In genomic region chrX:119235872-119236598, GRCh38 we compare ENCODE assay signal across 8 cellular contexts. TPM values are rescaled to one million over a fixed set of nuclear protein-coding genes. Genes with fewer than 3 reads are reported as not detected.
DNase-seq lines count a peak whose midpoint lies in the region; ATAC-seq and TF ChIP-seq lines count a peak whose summit lies in the region.

Gene PGRMC1 (plus strand): TSS chrX:119236285. CDS start chrX:119236364, 79 bp downstream.

- intact Hi-C loops in CD14-positive monocyte (cut with micrococcal nuclease) = no loop called here

- H3K9me3 Mint-ChIP-seq in CD14-positive monocyte (peaks cover 0 to 8% (median 4%) of the 10 kb centered on the region in 7 donors), memory B cell (no peaks in the 10 kb centered on the region)
- no peaks in the 10 kb centered on the region for H3K9me3 Mint-ChIP-seq in effector memory CD8-positive, alpha-beta T cell

- H3K36me3 Mint-ChIP-seq in CD14-positive monocyte (no peaks in the 10 kb centered on the region), memory B cell (no peaks in the 10 kb centered on the region)
- H3K36me3 Mint-ChIP-seq in effector memory CD8-positive, alpha-beta T cell (ENCODE audit: insufficient read depth) = peaks cover 5% of the 10 kb centered on the region

- H3K27me3 Mint-ChIP-seq in CD14-positive monocyte (ENCODE audit: low read depth in 3 of 3) (peaks cover 9 to 17% (median 12%) of the 10 kb centered on the region in 3 donors), memory B cell (peaks cover 2% of the 10 kb centered on the region)
- H3K27me3 Mint-ChIP-seq in effector memory CD8-positive, alpha-beta T cell = no peaks in the 10 kb centered on the region

- H3K27ac Mint-ChIP-seq in CD14-positive monocyte = peak within 1 kb of the TSS; percentile 71 to 88 (median 84)
- H3K27ac Mint-ChIP-seq in effector memory CD8-positive, alpha-beta T cell = peak within 1 kb of the TSS; percentile 60 to 67
- H3K27ac Mint-ChIP-seq in memory B cell = peak within 1 kb of the TSS; percentile 72

- ATAC-seq in GM19328 (IDR thresholded peaks at IDR 0.05; ENCODE audit: unreplicated experiment) (peak; percentile 90), HG03469 (IDR thresholded peaks at IDR 0.05; ENCODE audit: unreplicated experiment) (peak; percentile 63), memory B cell (ENCODE audit: low read depth) (peak; percentile 92)
- peak; percentile 94 for ATAC-seq in effector memory CD8-positive, alpha-beta T cell (replicated peaks)

- H3K4me1 Mint-ChIP-seq in CD14-positive monocyte (peaks cover 25% of the 10 kb centered on the region), memory B cell (peaks cover 10% of the 10 kb centered on the region)
- peaks cover 12 to 32% of the 10 kb centered on the region in 2 donors for H3K4me1 Mint-ChIP-seq in effector memory CD8-positive, alpha-beta T cell (ENCODE audit: low read depth in 2 of 2)

- no peak for TF ChIP-seq CTCF in CD14-positive monocyte (IDR thresholded peaks at IDR 0.05)

- peak within 1 kb of the TSS; percentile 83 to 94 for H3K4me3 Mint-ChIP-seq in CD14-positive monocyte
- H3K4me3 Mint-ChIP-seq in effector memory CD8-positive, alpha-beta T cell = peak within 1 kb of the TSS; percentile 84 to 88
- peak within 1 kb of the TSS; percentile 79 for H3K4me3 Mint-ChIP-seq in memory B cell

- DNase-seq in CD14-positive monocyte (ENCODE audit: low spot score) = peak; percentile 65
- peak; percentile 1 for DNase-seq in NK-92 (lab: John Stamatoyannopoulos, UW; ENCODE audit: unreplicated experiment)
- peak; percentile 72 to 73 (median 72) for DNase-seq in effector memory CD8-positive, alpha-beta T cell
- peak; percentile 63 to 65 for DNase-seq in memory B cell (ENCODE audit: low spot score in 2 of 2)
- DNase-seq in stimulated activated CD8-positive, alpha-beta memory T cell treated with anti-CD3 and anti-CD28 coated beads, Interleukin-12 subunit alpha, Interleukin-12 subunit beta, amount 100 ng/mL, for 24 hours (ENCODE audit: extremely low read depth) = peak; percentile 37

- CTCF ChIA-PET in activated CD8-positive, alpha-beta memory T cell treated with anti-CD3 and anti-CD28 coated beads for 36 hours (lab: Charles Lee) = no interaction called here

- POLR2A ChIA-PET in activated CD8-positive, alpha-beta memory T cell treated with anti-CD3 and anti-CD28 coated beads for 36 hours (lab: Charles Lee) = interaction anchor here (0.5 kb wide), 1 partner anchor 147 kb away, joined by 3 read pairs; no protein-coding TSS in a partner anchor

RNA-seq across cellular contexts. Expression of gene PGRMC1, which starts in this region (rescaled TPM):
- polyA plus RNA-seq in CD14-positive monocyte = 10 to 100 TPM; 39.4 to 43.6 TPM
- total RNA-seq in activated CD8-positive, alpha-beta memory T cell treated with anti-CD3 and anti-CD28 coated beads for 36 hours = 10 to 100 TPM; 50.7 to 51.7 TPM

Comparison
In these comparisons a context has a peak if more than half of its experiments do, and no peak if none do; other contexts are left out.
1. Peak in every context shown above with its lines: DNase-seq and ATAC-seq.
2. DNase-seq: peak in every context shown above with its lines; median percentile 72 in effector memory CD8-positive, alpha-beta T cell; 65 in CD14-positive monocyte; 64 in memory B cell; 37 in stimulated activated CD8-positive, alpha-beta memory T cell treated with anti-CD3 and anti-CD28 coated beads, Interleukin-12 subunit alpha, Interleukin-12 subunit beta, amount 100 ng/mL, for 24 hours; 1 in NK-92.